ENCODE assay signal across 8 cellular contexts in the genomic region with DNA sequence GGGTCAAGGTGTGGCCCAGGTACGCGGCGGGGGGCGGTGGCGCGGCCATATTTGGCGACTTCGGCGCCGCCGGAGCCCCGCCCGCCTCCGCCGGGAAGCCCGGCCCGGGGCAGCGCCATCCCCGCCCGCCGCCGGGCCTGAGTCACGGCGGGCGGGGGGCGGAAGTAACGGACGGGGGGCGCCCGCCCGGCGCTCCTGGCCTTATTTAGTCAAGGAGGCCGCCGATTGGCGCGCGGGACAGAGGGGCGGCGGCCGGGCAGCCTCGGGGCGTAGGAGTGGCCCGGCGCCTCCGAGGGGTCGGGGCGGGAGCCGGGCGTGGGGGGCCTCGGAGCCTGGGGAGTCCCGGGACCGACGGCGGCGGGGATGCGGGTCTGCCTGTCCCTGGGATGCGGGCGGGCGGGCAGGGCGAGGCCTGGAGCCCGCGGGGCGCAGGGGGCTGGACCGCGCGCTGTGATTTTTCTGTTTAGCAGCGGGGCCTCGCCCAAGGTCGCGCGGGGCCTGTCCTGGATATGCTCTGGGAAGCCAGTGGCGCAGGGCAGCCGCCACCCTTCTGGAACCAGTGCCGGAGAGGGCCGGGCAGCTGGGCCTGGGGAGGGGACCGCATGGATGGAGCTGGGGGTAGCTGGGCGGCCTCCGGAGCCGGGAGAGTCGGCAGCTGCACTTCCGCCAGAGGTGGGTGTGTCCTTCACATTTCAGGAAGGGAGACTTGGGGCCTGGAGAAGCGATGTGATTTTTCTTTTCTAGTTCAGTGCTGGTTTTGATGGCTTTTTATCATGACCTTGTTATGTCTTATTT. TPM values are rescaled to one million over a fixed set of nuclear protein-coding genes. Genes with fewer than 3 reads are reported as not detected.
DNase-seq lines count a peak whose midpoint lies in the region; ATAC-seq and TF ChIP-seq lines count a peak whose summit lies in the region.

No MANE protein-coding gene starts in this region.

- H3K4me3 ChIP-seq in BLaER1, result peak overlapping the region; percentile 97
- H3K4me3 ChIP-seq in breast epithelium, result peak overlapping the region; percentile 79 to 98 (median 92)
- peak overlapping the region; percentile 83 for H3K4me3 ChIP-seq in iPS-20b (ENCODE audit: low read length)
- peak overlapping the region; percentile 81 to 86 (median 83) for H3K4me3 ChIP-seq in skeletal muscle tissue (ENCODE audit: low read length in 3 of 3)

- H3K9me3 ChIP-seq in BLaER1 (peaks cover 9% of the 10 kb centered on the region; the same call in 1 of the 2 replicates), breast epithelium (no peaks in the 10 kb centered on the region), iPS-20b (ENCODE audit: insufficient read depth, low read depth, low read length) (peaks cover 10% of the 10 kb centered on the region; the same call in 1 of the 2 replicates), skeletal muscle tissue (ENCODE audit: control insufficient read depth in 3 of 3, low read length in 3 of 3) (no peaks in the 10 kb centered on the region)

- peak overlapping the region; percentile 96 for H3K9ac ChIP-seq in BLaER1
- peak overlapping the region; percentile 90 for H3K9ac ChIP-seq in iPS-20b (ENCODE audit: low read depth, low read length)
- H3K9ac ChIP-seq in skeletal muscle tissue (ENCODE audit: low read depth in 1 of 3, low read length in 3 of 3), result peak overlapping the region; percentile 81 to 97 (median 94)

- DNase-seq in NCI-H1105 (lab: John Stamatoyannopoulos, UW) (peak; percentile 40), UCSD-AML1 (lab: John Stamatoyannopoulos, UW; ENCODE audit: unreplicated experiment) (peak; percentile 74), breast epithelium (ENCODE audit: low spot score in 2 of 2) (peak; percentile 76 to 83), occipital lobe (lab: John Stamatoyannopoulos, UW) (no peak)

- intact Hi-C loops in breast epithelium (cut with DNase I; ENCODE audit: low total_unique reads), result no loop called here

- peak overlapping the region; percentile 99 for H3K4me2 ChIP-seq in BLaER1

- H3K4me1 ChIP-seq in BLaER1 (peaks cover 46% of the 10 kb centered on the region), breast epithelium (peaks cover 10 to 14% of the 10 kb centered on the region in 2 donors), iPS-20b (ENCODE audit: insufficient read depth, low read length) (peaks cover 10% of the 10 kb centered on the region), skeletal muscle tissue (ENCODE audit: control insufficient read depth in 3 of 3, insufficient read depth in 3 of 3, low read length in 3 of 3) (peaks cover 43 to 69% (median 45%) of the 10 kb centered on the region in 3 donors)

- TF ChIP-seq POLR2A in breast epithelium (IDR thresholded peaks at IDR 0.05), result no peak

- H3K36me3 ChIP-seq in BLaER1 (peaks cover 23% of the 10 kb centered on the region), breast epithelium (no peaks in the 10 kb centered on the region), iPS-20b (ENCODE audit: insufficient read depth, low read depth, low read length) (peaks cover 23% of the 10 kb centered on the region), skeletal muscle tissue (ENCODE audit: control insufficient read depth in 3 of 3, insufficient read depth in 3 of 3, low read length in 3 of 3) (peaks cover 22 to 24% (median 24%) of the 10 kb centered on the region in 3 donors)

- H3K27me3 ChIP-seq in BLaER1 (peaks cover 15% of the 10 kb centered on the region), breast epithelium (no peaks in the 10 kb centered on the region), iPS-20b (ENCODE audit: insufficient read depth, low read length) (peaks cover 39% of the 10 kb centered on the region), skeletal muscle tissue (ENCODE audit: control insufficient read depth in 3 of 3, insufficient read depth in 3 of 3, low read length in 3 of 3) (peaks cover 4 to 14% (median 9%) of the 10 kb centered on the region in 3 donors)

- peaks cover 61% of the 10 kb centered on the region for H4K20me1 ChIP-seq in BLaER1

- ATAC-seq in GM19324 (IDR thresholded peaks at IDR 0.05; ENCODE audit: low FRiP score, unreplicated experiment), result peak; percentile 25

- H3K27ac ChIP-seq in BLaER1 (peak overlapping the region; percentile 98), breast epithelium (peak overlapping the region; percentile 98 to 99), iPS-20b (ENCODE audit: low read length) (no peak overlapping the region), skeletal muscle tissue (ENCODE audit: low read depth, low read length) (peak overlapping the region; percentile 99)

- no peak for TF ChIP-seq CTCF in breast epithelium (IDR thresholded peaks at IDR 0.05)

RNA-seq across cellular contexts. Expression of gene ACTG1, which starts 2.3 kb away (rescaled TPM):
- total RNA-seq in breast epithelium (1,000 to 10,000 TPM; 2,222 to 2,764 (median 2,750) TPM), skeletal muscle tissue (1,613 TPM), occipital lobe (3,469 TPM)

RNA-seq across cellular contexts. Expression of gene FSCN2, which starts 13.2 kb away (rescaled TPM):
- total RNA-seq in breast epithelium (1 to 10 TPM in 2 of 3 donors, under 1 TPM in 1; 0.48 to 3.2 (median 1.6) TPM), skeletal muscle tissue (1.0 TPM), occipital lobe (5.6 TPM)

RNA-seq across cellular contexts. Expression of gene FAAP100, which starts 37.2 kb away (rescaled TPM):
- total RNA-seq in breast epithelium, result 10 to 100 TPM; 13.0 to 23.1 (median 20.6) TPM
- 7.8 TPM for total RNA-seq in skeletal muscle tissue
- total RNA-seq in occipital lobe, result 24.2 TPM
